8 cellular contexts compared by ENCODE assay signal in genomic region chr3:148309390-148310035, GRCh38.
DNase-seq lines count a peak whose midpoint lies in the region; ATAC-seq lines count a peak whose summit lies in the region.

No MANE protein-coding gene starts in this region.

- no peaks in the 10 kb centered on the region for H3K4me1 Mint-ChIP-seq in activated T-helper 17 cell treated with anti-CD3 and anti-CD28 coated beads, Interleukin-2, amount 50 U/mL, for 72 hours

- H3K36me3 Mint-ChIP-seq in activated T-helper 17 cell treated with anti-CD3 and anti-CD28 coated beads, Interleukin-2, amount 50 U/mL, for 72 hours (ENCODE audit: low read depth), result no peaks in the 10 kb centered on the region

- H3K9me3 Mint-ChIP-seq in activated T-helper 17 cell treated with anti-CD3 and anti-CD28 coated beads, Interleukin-2, amount 50 U/mL, for 72 hours, result no peaks in the 10 kb centered on the region

- H3K27me3 Mint-ChIP-seq in activated T-helper 17 cell treated with anti-CD3 and anti-CD28 coated beads, Interleukin-2, amount 50 U/mL, for 72 hours, result no peaks in the 10 kb centered on the region

- peak; percentile 90 for ATAC-seq in GM21381 (IDR thresholded peaks at IDR 0.05; ENCODE audit: unreplicated experiment)
- ATAC-seq in HG03460 (IDR thresholded peaks at IDR 0.05; ENCODE audit: unreplicated experiment), result peak; percentile 90
- no peak for ATAC-seq in activated T-helper 17 cell treated with anti-CD3 and anti-CD28 coated beads, Interleukin-2, amount 50 U/mL, for 72 hours (replicated peaks)

- no peak overlapping the region for H3K4me3 Mint-ChIP-seq in activated T-helper 17 cell treated with anti-CD3 and anti-CD28 coated beads, Interleukin-2, amount 50 U/mL, for 72 hours

- peak; percentile 25 for DNase-seq in NK-92 treated with Interleukin-12 subunit alpha and Interleukin-12 subunit beta, amount 100 ng/mL, for 24 hours (lab: John Stamatoyannopoulos, UW)
- no peak for DNase-seq in NK-92 (lab: John Stamatoyannopoulos, UW; ENCODE audit: unreplicated experiment)
- DNase-seq in RPMI8226, result peak; percentile 76
- peak; percentile 66 for DNase-seq in fibroblast of peridontal ligament (ENCODE audit: extremely low read depth)
- DNase-seq in stromal cell of bone marrow (ENCODE audit: low read depth), result peak; percentile 37

- no peak overlapping the region for H3K27ac Mint-ChIP-seq in activated T-helper 17 cell treated with anti-CD3 and anti-CD28 coated beads, Interleukin-2, amount 50 U/mL, for 72 hours
